ENCODE assay signal across 1 cellular context in the genomic region with DNA sequence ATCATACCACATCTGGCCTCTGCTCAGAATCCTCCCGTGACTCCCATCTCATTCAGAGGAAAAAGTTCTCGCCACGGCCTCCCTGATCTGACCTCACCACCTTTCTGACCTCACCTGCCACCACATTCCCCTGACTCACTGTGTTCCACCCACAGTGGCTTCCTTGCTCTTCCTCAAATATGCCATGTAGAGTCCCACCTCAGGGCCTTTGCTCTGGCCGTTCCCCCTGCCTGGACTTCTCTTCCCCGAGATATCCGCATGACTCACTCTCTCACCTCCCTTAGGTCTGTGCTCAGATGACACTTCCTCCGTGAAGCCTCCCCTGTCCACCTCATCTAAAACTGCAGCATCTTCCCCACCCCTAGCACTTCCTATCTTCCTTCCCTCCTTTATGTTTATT.
TF ChIP-seq lines count a peak whose summit lies in the region.

No MANE protein-coding gene starts in this region.

TF ChIP-seq in HCT116, 20 proteins besides CTCF, POLR2A, EP300 and RAD21 (continued from another document):
- TF ChIP-seq, protein P1, sequence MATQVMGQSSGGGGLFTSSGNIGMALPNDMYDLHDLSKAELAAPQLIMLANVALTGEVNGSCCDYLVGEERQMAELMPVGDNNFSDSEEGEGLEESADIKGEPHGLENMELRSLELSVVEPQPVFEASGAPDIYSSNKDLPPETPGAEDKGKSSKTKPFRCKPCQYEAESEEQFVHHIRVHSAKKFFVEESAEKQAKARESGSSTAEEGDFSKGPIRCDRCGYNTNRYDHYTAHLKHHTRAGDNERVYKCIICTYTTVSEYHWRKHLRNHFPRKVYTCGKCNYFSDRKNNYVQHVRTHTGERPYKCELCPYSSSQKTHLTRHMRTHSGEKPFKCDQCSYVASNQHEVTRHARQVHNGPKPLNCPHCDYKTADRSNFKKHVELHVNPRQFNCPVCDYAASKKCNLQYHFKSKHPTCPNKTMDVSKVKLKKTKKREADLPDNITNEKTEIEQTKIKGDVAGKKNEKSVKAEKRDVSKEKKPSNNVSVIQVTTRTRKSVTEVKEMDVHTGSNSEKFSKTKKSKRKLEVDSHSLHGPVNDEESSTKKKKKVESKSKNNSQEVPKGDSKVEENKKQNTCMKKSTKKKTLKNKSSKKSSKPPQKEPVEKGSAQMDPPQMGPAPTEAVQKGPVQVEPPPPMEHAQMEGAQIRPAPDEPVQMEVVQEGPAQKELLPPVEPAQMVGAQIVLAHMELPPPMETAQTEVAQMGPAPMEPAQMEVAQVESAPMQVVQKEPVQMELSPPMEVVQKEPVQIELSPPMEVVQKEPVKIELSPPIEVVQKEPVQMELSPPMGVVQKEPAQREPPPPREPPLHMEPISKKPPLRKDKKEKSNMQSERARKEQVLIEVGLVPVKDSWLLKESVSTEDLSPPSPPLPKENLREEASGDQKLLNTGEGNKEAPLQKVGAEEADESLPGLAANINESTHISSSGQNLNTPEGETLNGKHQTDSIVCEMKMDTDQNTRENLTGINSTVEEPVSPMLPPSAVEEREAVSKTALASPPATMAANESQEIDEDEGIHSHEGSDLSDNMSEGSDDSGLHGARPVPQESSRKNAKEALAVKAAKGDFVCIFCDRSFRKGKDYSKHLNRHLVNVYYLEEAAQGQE (IDR thresholded peaks at IDR 0.05; ENCODE audit: low read depth): no peak
- no peak for TF ChIP-seq ELF1 (IDR thresholded peaks at IDR 0.05; ENCODE audit: borderline replicate concordance, low read depth)
- 0 out of 2 replicates have a peak, but pooled peaks have one; percentile 10 for TF ChIP-seq JUND (IDR thresholded peaks at IDR 0.05)
- no peak for TF ChIP-seq POLR2AphosphoS5 (IDR thresholded peaks at IDR 0.05; ENCODE audit: low read depth, low read length)
- TF ChIP-seq, protein P2, sequence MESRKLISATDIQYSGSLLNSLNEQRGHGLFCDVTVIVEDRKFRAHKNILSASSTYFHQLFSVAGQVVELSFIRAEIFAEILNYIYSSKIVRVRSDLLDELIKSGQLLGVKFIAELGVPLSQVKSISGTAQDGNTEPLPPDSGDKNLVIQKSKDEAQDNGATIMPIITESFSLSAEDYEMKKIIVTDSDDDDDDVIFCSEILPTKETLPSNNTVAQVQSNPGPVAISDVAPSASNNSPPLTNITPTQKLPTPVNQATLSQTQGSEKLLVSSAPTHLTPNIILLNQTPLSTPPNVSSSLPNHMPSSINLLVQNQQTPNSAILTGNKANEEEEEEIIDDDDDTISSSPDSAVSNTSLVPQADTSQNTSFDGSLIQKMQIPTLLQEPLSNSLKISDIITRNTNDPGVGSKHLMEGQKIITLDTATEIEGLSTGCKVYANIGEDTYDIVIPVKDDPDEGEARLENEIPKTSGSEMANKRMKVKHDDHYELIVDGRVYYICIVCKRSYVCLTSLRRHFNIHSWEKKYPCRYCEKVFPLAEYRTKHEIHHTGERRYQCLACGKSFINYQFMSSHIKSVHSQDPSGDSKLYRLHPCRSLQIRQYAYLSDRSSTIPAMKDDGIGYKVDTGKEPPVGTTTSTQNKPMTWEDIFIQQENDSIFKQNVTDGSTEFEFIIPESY (IDR thresholded peaks at IDR 0.05; ENCODE audit: extremely low read depth, insufficient replicate concordance, low read length): no peak
